In genomic region chr9:98374385-98375051, GRCh38 we compare ENCODE assay signal across 10 cellular contexts.
DNase-seq lines count a peak whose midpoint lies in the region; TF ChIP-seq lines count a peak whose summit lies in the region.
"Had no signal": no experiment of that assay in that cellular context is flagged by ENCODE, and none has a peak within 500 bp of the region (broad histone marks: within the 10 kb centered on the region; RNA-seq: fewer than 3 reads in every experiment).

No MANE protein-coding gene starts in this region.

- no peaks in the 10 kb centered on the region for H3K27me3 Mint-ChIP-seq in endodermal cell (ENCODE audit: insufficient read depth)

- peaks cover 21% of the 10 kb centered on the region for H3K4me1 Mint-ChIP-seq in endodermal cell

- 90% methylated on average over 9 to 10 of the region's 10 CpGs for WGBS in endodermal cell (ENCODE audit: insufficient coverage in 1 of 2, insufficient read length in 1 of 2), 2 experiments

- H3K4me3 ChIP-seq in endodermal cell (ENCODE audit: low read length) (no peak overlapping the region), A673 (ENCODE audit: low read depth, low read length, poor library complexity, severe bottlenecking) (no peak overlapping the region)
- H3K4me3 ChIP-seq: esophagus muscularis mucosa had no signal

- H3K36me3 ChIP-seq in endodermal cell (ENCODE audit: control insufficient read depth, insufficient read depth, low read length) (no peaks in the 10 kb centered on the region), A673 (ENCODE audit: insufficient read depth, low read length, poor library complexity, severe bottlenecking) (no peaks in the 10 kb centered on the region)
- H3K36me3 ChIP-seq: esophagus muscularis mucosa had no signal

- POLR2A ChIA-PET in A673 (lab: Charles Lee; ENCODE audit: low non-redundant PET): no interaction called here

- TF ChIP-seq CTCF in endodermal cell (conservative IDR thresholded peaks at IDR 0.05) (no peak), A673 (conservative IDR thresholded peaks at IDR 0.05; ENCODE audit: low read depth, low read length) (no peak)

- H3K9me3 ChIP-seq in endodermal cell (ENCODE audit: control insufficient read depth, low read length) (no peaks in the 10 kb centered on the region), A673 (ENCODE audit: low read depth, low read length, poor library complexity, severe bottlenecking) (no peaks in the 10 kb centered on the region)
- H3K9me3 ChIP-seq: esophagus muscularis mucosa had no signal

- no peak overlapping the region for H3K4me3 Mint-ChIP-seq in endodermal cell

- no peaks in the 10 kb centered on the region for H3K9me3 Mint-ChIP-seq in endodermal cell

- H3K27me3 ChIP-seq in endodermal cell (ENCODE audit: control insufficient read depth, insufficient read depth, low read length, poor library complexity, severe bottlenecking) (no peaks in the 10 kb centered on the region), A673 (replicated peaks; ENCODE audit: insufficient read depth, low read depth, low read length, poor library complexity) (peaks cover 4% of the 10 kb centered on the region)
- H3K27me3 ChIP-seq: esophagus muscularis mucosa had no signal

- no peaks in the 10 kb centered on the region for H3K36me3 Mint-ChIP-seq in endodermal cell (ENCODE audit: low read depth)

- no peak overlapping the region for H3K9ac ChIP-seq in endodermal cell (ENCODE audit: extremely low read depth, low read length, poor library complexity, severe bottlenecking)
- H3K9ac ChIP-seq: parathyroid adenoma had no signal

- CTCF ChIA-PET in A673 (lab: Charles Lee): no interaction called here

- DNase-seq in EL (peak; percentile 90), MV-4-11 (lab: John Stamatoyannopoulos, UW) (peak; percentile 4), endodermal cell (peak; percentile 77), non-pigmented ciliary epithelial cell (ENCODE audit: low read depth) (peak; percentile 88), DMS153 (lab: John Stamatoyannopoulos, UW) (no peak), A673 (ENCODE audit: low spot score) (no peak), SHP77 (lab: John Stamatoyannopoulos, UW) (no peak), NCI-H187 treated with DMSO at 0.1 percent for 48 hours (lab: John Stamatoyannopoulos, UW) (no peak)

- no TSS peak for BruUV-seq in A673 (replicated peaks; lab: Mats Ljungman, UMichigan)

- H3K4me1 ChIP-seq in endodermal cell (ENCODE audit: control insufficient read depth, insufficient read depth, low read length): peaks cover 6% of the 10 kb centered on the region
- H3K4me1 ChIP-seq in A673 (ENCODE audit: insufficient read depth, low read length, poor library complexity, severe bottlenecking): no peaks in the 10 kb centered on the region
- H3K4me1 ChIP-seq: esophagus muscularis mucosa, parathyroid adenoma had no signal

- peak overlapping the region; percentile 72 for H3K27ac Mint-ChIP-seq in endodermal cell

- intact Hi-C loops in A673 (cut with micrococcal nuclease; ENCODE audit: unreplicated experiment): no loop called here

- H3K27ac ChIP-seq in endodermal cell (ENCODE audit: low read depth, low read length): no peak overlapping the region
- no peak overlapping the region for H3K27ac ChIP-seq in A673 (ENCODE audit: low read depth, low read length, poor library complexity, severe bottlenecking)
- H3K27ac ChIP-seq: esophagus muscularis mucosa, parathyroid adenoma had no signal

Comparison
In these comparisons a context has a peak if more than half of its experiments do, and no peak if none do; other contexts are left out.
1. DNase-seq: peak in EL (single experiment), MV-4-11 (single experiment), endodermal cell (single experiment) and non-pigmented ciliary epithelial cell (single experiment); none in DMS153 (single experiment), A673 (single experiment), SHP77 (0 of 2) and NCI-H187 treated with DMSO at 0.1 percent for 48 hours (single experiment).